ENCODE assay signal across 1 cellular context in the genomic region with DNA sequence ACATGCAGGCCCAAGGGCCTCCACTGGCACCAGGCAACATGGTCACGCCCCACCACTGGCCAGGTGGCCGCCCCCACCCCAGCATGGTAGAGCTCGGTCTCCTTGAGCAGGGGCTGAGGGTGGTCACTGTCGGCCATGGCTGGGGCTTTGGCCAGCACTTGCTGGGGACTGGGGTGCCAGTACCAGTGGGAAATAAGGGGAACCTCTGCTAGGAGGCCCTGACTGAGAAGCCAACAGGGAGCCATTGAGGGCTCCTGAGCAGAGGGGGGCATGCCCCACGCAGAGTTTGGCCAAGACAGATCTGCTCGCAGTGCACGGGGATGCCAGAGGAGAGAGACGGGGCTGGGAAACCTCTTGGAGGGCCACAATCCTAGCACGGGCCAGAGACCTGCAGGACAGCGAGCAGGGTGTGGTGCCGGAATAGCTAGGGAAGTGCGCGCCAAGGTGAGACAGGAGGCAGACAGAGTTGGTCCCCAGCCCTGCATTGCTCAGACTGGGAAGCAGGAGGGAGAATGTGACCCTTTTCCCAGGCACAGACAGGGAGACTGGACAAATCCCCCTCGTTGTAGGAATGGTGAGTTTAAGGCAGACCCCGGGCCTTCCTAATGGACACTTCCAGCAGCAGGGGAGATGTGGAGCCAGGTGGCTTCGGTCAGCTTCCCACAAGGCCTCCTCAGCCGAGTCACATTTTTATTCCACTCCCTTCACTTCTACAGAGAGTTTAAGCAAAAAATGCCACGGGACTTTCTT.
TF ChIP-seq lines count a peak whose summit lies in the region.

No MANE protein-coding gene starts in this region.

TF ChIP-seq in SK-N-SH, 30 proteins besides CTCF, POLR2A, EP300 and RAD21 (continued from another document):
- TF ChIP-seq, protein P1, sequence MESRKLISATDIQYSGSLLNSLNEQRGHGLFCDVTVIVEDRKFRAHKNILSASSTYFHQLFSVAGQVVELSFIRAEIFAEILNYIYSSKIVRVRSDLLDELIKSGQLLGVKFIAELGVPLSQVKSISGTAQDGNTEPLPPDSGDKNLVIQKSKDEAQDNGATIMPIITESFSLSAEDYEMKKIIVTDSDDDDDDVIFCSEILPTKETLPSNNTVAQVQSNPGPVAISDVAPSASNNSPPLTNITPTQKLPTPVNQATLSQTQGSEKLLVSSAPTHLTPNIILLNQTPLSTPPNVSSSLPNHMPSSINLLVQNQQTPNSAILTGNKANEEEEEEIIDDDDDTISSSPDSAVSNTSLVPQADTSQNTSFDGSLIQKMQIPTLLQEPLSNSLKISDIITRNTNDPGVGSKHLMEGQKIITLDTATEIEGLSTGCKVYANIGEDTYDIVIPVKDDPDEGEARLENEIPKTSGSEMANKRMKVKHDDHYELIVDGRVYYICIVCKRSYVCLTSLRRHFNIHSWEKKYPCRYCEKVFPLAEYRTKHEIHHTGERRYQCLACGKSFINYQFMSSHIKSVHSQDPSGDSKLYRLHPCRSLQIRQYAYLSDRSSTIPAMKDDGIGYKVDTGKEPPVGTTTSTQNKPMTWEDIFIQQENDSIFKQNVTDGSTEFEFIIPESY (IDR thresholded peaks at IDR 0.05; ENCODE audit: borderline replicate concordance, low read depth), result no peak
- TF ChIP-seq, protein P2, sequence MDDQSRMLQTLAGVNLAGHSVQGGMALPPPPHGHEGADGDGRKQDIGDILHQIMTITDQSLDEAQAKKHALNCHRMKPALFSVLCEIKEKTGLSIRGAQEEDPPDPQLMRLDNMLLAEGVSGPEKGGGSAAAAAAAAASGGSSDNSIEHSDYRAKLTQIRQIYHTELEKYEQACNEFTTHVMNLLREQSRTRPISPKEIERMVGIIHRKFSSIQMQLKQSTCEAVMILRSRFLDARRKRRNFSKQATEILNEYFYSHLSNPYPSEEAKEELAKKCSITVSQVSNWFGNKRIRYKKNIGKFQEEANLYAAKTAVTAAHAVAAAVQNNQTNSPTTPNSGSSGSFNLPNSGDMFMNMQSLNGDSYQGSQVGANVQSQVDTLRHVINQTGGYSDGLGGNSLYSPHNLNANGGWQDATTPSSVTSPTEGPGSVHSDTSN (IDR thresholded peaks at IDR 0.05), result no peak
- TF ChIP-seq, protein P3, sequence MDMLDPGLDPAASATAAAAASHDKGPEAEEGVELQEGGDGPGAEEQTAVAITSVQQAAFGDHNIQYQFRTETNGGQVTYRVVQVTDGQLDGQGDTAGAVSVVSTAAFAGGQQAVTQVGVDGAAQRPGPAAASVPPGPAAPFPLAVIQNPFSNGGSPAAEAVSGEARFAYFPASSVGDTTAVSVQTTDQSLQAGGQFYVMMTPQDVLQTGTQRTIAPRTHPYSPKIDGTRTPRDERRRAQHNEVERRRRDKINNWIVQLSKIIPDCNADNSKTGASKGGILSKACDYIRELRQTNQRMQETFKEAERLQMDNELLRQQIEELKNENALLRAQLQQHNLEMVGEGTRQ (IDR thresholded peaks at IDR 0.05; ENCODE audit: borderline replicate concordance, low read depth, low read length), result no peak
- TF ChIP-seq FOSL2 (IDR thresholded peaks at IDR 0.05; ENCODE audit: borderline replicate concordance, low read depth), result no peak
- TF ChIP-seq GABPA (IDR thresholded peaks at IDR 0.05; ENCODE audit: low read depth), result no peak
- TF ChIP-seq GATA2 (CRISPR knock-in tag; IDR thresholded peaks at IDR 0.05), result no peak
- no peak for TF ChIP-seq YY1 (IDR thresholded peaks at IDR 0.05; ENCODE audit: low read depth)
- no peak for TF ChIP-seq TEAD4 (IDR thresholded peaks at IDR 0.05; ENCODE audit: borderline replicate concordance, insufficient read depth)
- TF ChIP-seq TAF1 (IDR thresholded peaks at IDR 0.05; ENCODE audit: borderline replicate concordance, low read depth, low read length), result no peak
- TF ChIP-seq MEF2A (IDR thresholded peaks at IDR 0.05; ENCODE audit: borderline replicate concordance, low read depth), result no peak
